Comparison of ENCODE assay signal across 8 cellular contexts in genomic region chr9:41356588-41357349, GRCh38.
DNase-seq lines count a peak whose midpoint lies in the region; ATAC-seq, FAIRE-seq and TF ChIP-seq lines count a peak whose summit lies in the region.
"Not testable (repeated sequence)": the region's sequence is repeated elsewhere in the genome, so short reads cannot be mapped to it uniquely, and the experiment has no call there.

No MANE protein-coding gene starts in this region.

- 5% methylated on average over 13 of the region's 42 CpGs for WGBS in right cardiac atrium

- not testable (repeated sequence) for H3K27ac ChIP-seq in right cardiac atrium (ENCODE audit: low read length)

- not testable (repeated sequence) for H3K9me3 ChIP-seq in right cardiac atrium (ENCODE audit: control insufficient read depth, low read length)

- not testable (repeated sequence) for H3K36me3 ChIP-seq in bronchial epithelial cell (ENCODE audit: control insufficient read depth, insufficient read depth, low read length)

- intact Hi-C loops in right cardiac atrium (cut with DNase I), result not testable (repeated sequence)

- not testable (repeated sequence) for TF ChIP-seq CTCF in bronchial epithelial cell (IDR thresholded peaks at IDR 0.05; ENCODE audit: insufficient read depth, low read length, severe bottlenecking); retinal pigment epithelial cell (conservative IDR thresholded peaks at IDR 0.05; ENCODE audit: low read depth, low read length)

- DNase-seq in DMS 273 (lab: John Stamatoyannopoulos, UW; ENCODE audit: unreplicated experiment) (peak; percentile 80), activated T-cell treated with anti-CD3 and anti-CD28 coated beads for 1 hour (ENCODE audit: low read depth) (peak; percentile 76), bronchial epithelial cell (ENCODE audit: low read depth) (peak; percentile 9), right cardiac atrium (peak; percentile 77 to 96 (median 96)), retinal pigment epithelial cell (ENCODE audit: low read depth) (peak; percentile 31)
- DNase-seq in stimulated activated CD8-positive, alpha-beta memory T cell treated with anti-CD3 and anti-CD28 coated beads, Interleukin-7, amount 100 ng/mL, for 48 hours (ENCODE audit: extremely low read depth in 1 of 2, low read depth in 1 of 2), result peak; percentile 70 to 88

- H3K27me3 ChIP-seq in bronchial epithelial cell (ENCODE audit: control insufficient read depth, insufficient read depth, low read length); right cardiac atrium (ENCODE audit: control insufficient read depth, insufficient read depth): not testable (repeated sequence)

- peak; percentile 66 for TF ChIP-seq POLR2A in Raji (IDR thresholded peaks at IDR 0.05; ENCODE audit: insufficient read depth, low read depth, low read length)

- FAIRE-seq in bronchial epithelial cell (lab: Jason Lieb, UNC), result not testable (repeated sequence)

- H3K4me1 ChIP-seq in right cardiac atrium (ENCODE audit: control insufficient read depth, insufficient read depth, low read length), result not testable (repeated sequence)

- peak; percentile 59 for ATAC-seq in HG03175 (IDR thresholded peaks at IDR 0.05; ENCODE audit: unreplicated experiment)
- ATAC-seq in right cardiac atrium, result not testable (repeated sequence)

- peak overlapping the region; percentile 9 for H3K4me3 ChIP-seq in bronchial epithelial cell (ENCODE audit: low read depth, low read length)
- H3K4me3 ChIP-seq in right cardiac atrium (ENCODE audit: low read length); retinal pigment epithelial cell (ENCODE audit: low read length): not testable (repeated sequence)

Comparison
In these comparisons a context has a peak if more than half of its experiments do, and no peak if none do; other contexts are left out.
1. DNase-seq: peak in every context shown above with its lines; median percentile 96 in right cardiac atrium; 80 in DMS 273; 79 in stimulated activated CD8-positive, alpha-beta memory T cell treated with anti-CD3 and anti-CD28 coated beads, Interleukin-7, amount 100 ng/mL, for 48 hours; 76 in activated T-cell treated with anti-CD3 and anti-CD28 coated beads for 1 hour; 31 in retinal pigment epithelial cell; 9 in bronchial epithelial cell.